Comparison of ENCODE assay signal across 8 cellular contexts in the genomic region with DNA sequence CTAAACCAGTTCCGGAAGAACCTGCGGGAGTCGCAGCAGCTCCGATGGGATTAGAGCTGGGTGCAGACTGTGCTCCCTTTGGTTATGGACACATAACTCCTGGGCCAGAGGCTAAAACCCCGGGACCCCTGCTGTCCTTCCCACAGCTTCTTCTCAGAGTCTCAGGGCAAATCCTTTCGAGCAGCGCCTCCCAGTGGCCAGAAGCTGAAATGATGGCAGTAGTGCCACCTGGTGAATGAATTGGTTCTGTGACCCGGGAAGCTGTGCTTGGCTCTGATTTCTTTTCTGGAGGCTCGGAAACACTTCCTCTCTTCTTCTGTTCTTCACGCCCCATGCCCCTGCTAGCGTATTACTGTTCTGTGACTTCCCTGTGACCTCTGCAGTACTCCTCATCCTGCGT. TPM values are rescaled to one million over a fixed set of nuclear protein-coding genes. Genes with fewer than 3 reads are reported as not detected.
DNase-seq lines count a peak whose midpoint lies in the region; ATAC-seq, FAIRE-seq and TF ChIP-seq lines count a peak whose summit lies in the region.
"Not testable (repeated sequence)": the region's sequence is repeated elsewhere in the genome, so short reads cannot be mapped to it uniquely, and the experiment has no call there.

No MANE protein-coding gene starts in this region.

- H3K79me2 ChIP-seq in astrocyte (ENCODE audit: insufficient read depth, low read length): not testable (repeated sequence)

- intact Hi-C loops in head of caudate nucleus (cut with DNase I): not testable (repeated sequence)

- H3K36me3 ChIP-seq in CD4-positive, CD25-positive, alpha-beta regulatory T cell (ENCODE audit: control insufficient read depth, insufficient read depth, low read length); astrocyte (ENCODE audit: insufficient read depth, low read length): not testable (repeated sequence)

- not testable (repeated sequence) for H3K9ac ChIP-seq in astrocyte (ENCODE audit: low read length)

- not testable (repeated sequence) for ATAC-seq in CD4-positive, CD25-positive, alpha-beta regulatory T cell (ENCODE audit: low read depth in 2 of 2)

- not testable (repeated sequence) for H3K4me3 ChIP-seq in CD4-positive, CD25-positive, alpha-beta regulatory T cell (ENCODE audit: low read depth, low read length); astrocyte (ENCODE audit: insufficient read depth, low read depth, low read length)

- H3K27me3 Mint-ChIP-seq in CD4-positive, CD25-positive, alpha-beta regulatory T cell; astrocyte (ENCODE audit: low read depth, unreplicated experiment); neural crest cell (ENCODE audit: low read depth): not testable (repeated sequence)

- not testable (repeated sequence) for H3K4me1 Mint-ChIP-seq in CD4-positive, CD25-positive, alpha-beta regulatory T cell; astrocyte (ENCODE audit: low read depth, unreplicated experiment); neural crest cell

- H3K9me3 Mint-ChIP-seq in CD4-positive, CD25-positive, alpha-beta regulatory T cell; astrocyte (ENCODE audit: unreplicated experiment); neural crest cell: not testable (repeated sequence)

- not testable (repeated sequence) for H3K27ac ChIP-seq in CD4-positive, CD25-positive, alpha-beta regulatory T cell (ENCODE audit: insufficient read depth, low read length, poor library complexity, severe bottlenecking); astrocyte (ENCODE audit: low read depth, low read length)

- H3K4me1 ChIP-seq in CD4-positive, CD25-positive, alpha-beta regulatory T cell (ENCODE audit: control insufficient read depth, insufficient read depth, low read length, poor library complexity, severe bottlenecking); astrocyte (ENCODE audit: insufficient read depth, low read length): not testable (repeated sequence)

- H3K27ac Mint-ChIP-seq in CD4-positive, CD25-positive, alpha-beta regulatory T cell: peak overlapping the region in 1 of 3 donors; percentile 56
- peak overlapping the region; percentile 7 for H3K27ac Mint-ChIP-seq in astrocyte (ENCODE audit: unreplicated experiment)
- not testable (repeated sequence) for H3K27ac Mint-ChIP-seq in neural crest cell (ENCODE audit: unreplicated experiment)

- H2AFZ ChIP-seq in astrocyte (ENCODE audit: low read depth, low read length): not testable (repeated sequence)

- not testable (repeated sequence) for H3K36me3 Mint-ChIP-seq in CD4-positive, CD25-positive, alpha-beta regulatory T cell; astrocyte (ENCODE audit: low read depth, unreplicated experiment); neural crest cell (ENCODE audit: low read depth)

- H3K4me3 Mint-ChIP-seq in CD4-positive, CD25-positive, alpha-beta regulatory T cell; neural crest cell: not testable (repeated sequence)
- peak overlapping the region; percentile 25 for H3K4me3 Mint-ChIP-seq in astrocyte (ENCODE audit: unreplicated experiment)

- not testable (repeated sequence) for H3K9me3 ChIP-seq in CD4-positive, CD25-positive, alpha-beta regulatory T cell (ENCODE audit: control insufficient read depth in 2 of 2, low read length in 2 of 2); astrocyte (ENCODE audit: insufficient read depth, low read depth, low read length)

- peak; percentile 65 to 74 (median 72) for DNase-seq in CD4-positive, CD25-positive, alpha-beta regulatory T cell
- peak; percentile 56 for DNase-seq in HT1080 (ENCODE audit: low read depth)
- peak; percentile 63 for DNase-seq in NCI-H69 (lab: John Stamatoyannopoulos, UW)
- DNase-seq in activated CD4-positive, CD25-positive, alpha-beta regulatory T cell treated with anti-CD3 and anti-CD28 coated beads, Interleukin-2, amount 50 U/mL, for 16 hours (ENCODE audit: low read depth, low spot score): peak; percentile 65
- DNase-seq in astrocyte (ENCODE audit: low read depth): peak; percentile 13
- DNase-seq in head of caudate nucleus: peak in 41 of 42 donors; percentile 51 to 92 (median 81)
- DNase-seq in neural crest cell (ENCODE audit: low read depth, low spot score): peak; percentile 83
- DNase-seq in stimulated activated CD8-positive, alpha-beta memory T cell treated with anti-CD3 and anti-CD28 coated beads, Interleukin-4, amount 100 ng/mL, for 1 hour (ENCODE audit: low read depth in 2 of 2, low spot score in 1 of 2): peak; percentile 47 to 54

- not testable (repeated sequence) for FAIRE-seq in astrocyte (lab: Jason Lieb, UNC)

- not testable (repeated sequence) for H3K27me3 ChIP-seq in CD4-positive, CD25-positive, alpha-beta regulatory T cell (ENCODE audit: control insufficient read depth, insufficient read depth, low read length); astrocyte (ENCODE audit: insufficient read depth, low read length)

- H3K4me2 ChIP-seq in astrocyte (ENCODE audit: low read length): not testable (repeated sequence)

- not testable (repeated sequence) for H4K20me1 ChIP-seq in astrocyte (ENCODE audit: insufficient read depth, low read length)

- TF ChIP-seq CTCF in astrocyte (IDR thresholded peaks at IDR 0.05; ENCODE audit: insufficient read depth, low read depth, low read length): peak; percentile 55
- peak; percentile 77 for TF ChIP-seq CTCF in neural crest cell (conservative IDR thresholded peaks at IDR 0.05)

RNA-seq across cellular contexts. Expression of a gene that starts 29.8 kb away (rescaled TPM):
- total RNA-seq in CD4-positive, CD25-positive, alpha-beta regulatory T cell: 25.5 TPM
- 10 to 100 TPM; 23.1 to 31.3 (median 27.1) TPM for polyA plus RNA-seq in CD4-positive, CD25-positive, alpha-beta regulatory T cell
- total RNA-seq in HT1080 (2014; rRNA removed; shearing (Covaris generic)): 24.5 and 26.6 TPM in 2 replicates
- 17.1 and 19.1 TPM in 2 replicates for polyA plus RNA-seq in HT1080 (2015; cell fraction: cytosol; rRNA removed)
- polyA plus RNA-seq in HT1080 (2015; cell fraction: nucleus; rRNA removed): 50.8 and 63.7 TPM in 2 replicates
- total RNA-seq in astrocyte (42.1 and 57.5 TPM in 2 replicates), neural crest cell (70.4 and 71.7 TPM in 2 replicates)

Comparison
In these comparisons a context has a peak if more than half of its experiments do, and no peak if none do; other contexts are left out.
1. DNase-seq: peak in every context shown above with its lines; median percentile 83 in neural crest cell; 81 in head of caudate nucleus; 72 in CD4-positive, CD25-positive, alpha-beta regulatory T cell; 65 in activated CD4-positive, CD25-positive, alpha-beta regulatory T cell treated with anti-CD3 and anti-CD28 coated beads, Interleukin-2, amount 50 U/mL, for 16 hours; 63 in NCI-H69; 56 in HT1080; 50 in stimulated activated CD8-positive, alpha-beta memory T cell treated with anti-CD3 and anti-CD28 coated beads, Interleukin-4, amount 100 ng/mL, for 1 hour; 13 in astrocyte.